ENCODE assay signal across 1 cellular context in genomic region chr16:85316321-85316919, GRCh38.
TF ChIP-seq lines count a peak whose summit lies in the region.

No MANE protein-coding gene starts in this region.

TF ChIP-seq in K562, 482 proteins besides CTCF, POLR2A, EP300 and RAD21 (continued from another document and continues in another):
- TF ChIP-seq, protein P1, sequence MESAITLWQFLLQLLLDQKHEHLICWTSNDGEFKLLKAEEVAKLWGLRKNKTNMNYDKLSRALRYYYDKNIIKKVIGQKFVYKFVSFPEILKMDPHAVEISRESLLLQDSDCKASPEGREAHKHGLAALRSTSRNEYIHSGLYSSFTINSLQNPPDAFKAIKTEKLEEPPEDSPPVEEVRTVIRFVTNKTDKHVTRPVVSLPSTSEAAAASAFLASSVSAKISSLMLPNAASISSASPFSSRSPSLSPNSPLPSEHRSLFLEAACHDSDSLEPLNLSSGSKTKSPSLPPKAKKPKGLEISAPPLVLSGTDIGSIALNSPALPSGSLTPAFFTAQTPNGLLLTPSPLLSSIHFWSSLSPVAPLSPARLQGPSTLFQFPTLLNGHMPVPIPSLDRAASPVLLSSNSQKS (CRISPR knock-in tag; IDR thresholded peaks at IDR 0.05): no peak
- TF ChIP-seq, protein P2, sequence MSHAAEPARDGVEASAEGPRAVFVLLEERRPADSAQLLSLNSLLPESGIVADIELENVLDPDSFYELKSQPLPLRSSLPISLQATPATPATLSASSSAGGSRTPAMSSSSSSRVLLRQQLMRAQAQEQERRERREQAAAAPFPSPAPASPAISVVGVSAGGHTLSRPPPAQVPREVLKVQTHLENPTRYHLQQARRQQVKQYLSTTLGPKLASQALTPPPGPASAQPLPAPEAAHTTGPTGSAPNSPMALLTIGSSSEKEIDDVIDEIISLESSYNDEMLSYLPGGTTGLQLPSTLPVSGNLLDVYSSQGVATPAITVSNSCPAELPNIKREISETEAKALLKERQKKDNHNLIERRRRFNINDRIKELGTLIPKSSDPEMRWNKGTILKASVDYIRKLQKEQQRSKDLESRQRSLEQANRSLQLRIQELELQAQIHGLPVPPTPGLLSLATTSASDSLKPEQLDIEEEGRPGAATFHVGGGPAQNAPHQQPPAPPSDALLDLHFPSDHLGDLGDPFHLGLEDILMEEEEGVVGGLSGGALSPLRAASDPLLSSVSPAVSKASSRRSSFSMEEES (CRISPR knock-in tag; IDR thresholded peaks at IDR 0.05): no peak
- TF ChIP-seq DACH1 (IDR thresholded peaks at IDR 0.05; ENCODE audit: partially characterized antibody) (no peak), ELF2 (CRISPR knock-in tag; IDR thresholded peaks at IDR 0.05) (no peak), ZBTB7A (IDR thresholded peaks at IDR 0.05; ENCODE audit: borderline replicate concordance, control insufficient read depth, low read depth, low read length) (peak; percentile 49; the same call in 1 of the 2 replicates), ZNF431 (CRISPR knock-in tag; IDR thresholded peaks at IDR 0.05) (no peak), ZNF324 (CRISPR knock-in tag; IDR thresholded peaks at IDR 0.05) (no peak), ZNF57 (CRISPR knock-in tag; IDR thresholded peaks at IDR 0.05) (no peak), ZKSCAN8 (CRISPR knock-in tag; IDR thresholded peaks at IDR 0.05) (no peak), MTF1 (CRISPR knock-in tag; IDR thresholded peaks at IDR 0.05; ENCODE audit: borderline replicate concordance) (no peak), SIRT6 (IDR thresholded peaks at IDR 0.05; ENCODE audit: low read depth, low read length) (no peak), ZNF79 (CRISPR knock-in tag; IDR thresholded peaks at IDR 0.05; ENCODE audit: low read depth) (no peak), POLR2AphosphoS2 (IDR thresholded peaks at IDR 0.05; ENCODE audit: low read length) (no peak), PURB (CRISPR knock-in tag; IDR thresholded peaks at IDR 0.05; ENCODE audit: low read depth) (no peak), EGR1 (conservative IDR thresholded peaks at IDR 0.05) (no peak), ZFPM2 (CRISPR knock-in tag; IDR thresholded peaks at IDR 0.05) (no peak), HNRNPLL (IDR thresholded peaks at IDR 0.05; ENCODE audit: low read depth, low read length, poor library complexity, severe bottlenecking) (no peak), BRF1 (IDR thresholded peaks at IDR 0.05; ENCODE audit: borderline replicate concordance, extremely low read depth, insufficient read length) (no peak), JUN (IDR thresholded peaks at IDR 0.05; ENCODE audit: borderline replicate concordance, low read depth, low read length) (0 out of 2 replicates have a peak, but pooled peaks have one; percentile 40), JUN (CRISPR knock-in tag; IDR thresholded peaks at IDR 0.05; ENCODE audit: borderline replicate concordance) (no peak), DIDO1 (tag; IDR thresholded peaks at IDR 0.05; ENCODE audit: low read depth) (no peak), CREB5 (CRISPR knock-in tag; IDR thresholded peaks at IDR 0.05) (no peak), ZSCAN32 (CRISPR knock-in tag; IDR thresholded peaks at IDR 0.05) (peak; percentile 73; the same call in 1 of the 2 replicates), ZNF174 (CRISPR knock-in tag; IDR thresholded peaks at IDR 0.05) (no peak), ETV1 (tag; conservative IDR thresholded peaks at IDR 0.05; ENCODE audit: low read depth) (0 out of 2 replicates have a peak, but pooled peaks have one; percentile 19), TEAD1 (CRISPR knock-in tag; IDR thresholded peaks at IDR 0.05) (peak in 1 of 2 experiments; percentile 77; a peak in 2 of 4 replicates), ETS1 (conservative IDR thresholded peaks at IDR 0.05; ENCODE audit: control insufficient read depth, low read depth, low read length) (no peak), JUNB (CRISPR knock-in tag; conservative IDR thresholded peaks at IDR 0.05) (no peak), PPARD (CRISPR knock-in tag; IDR thresholded peaks at IDR 0.05) (no peak), TEAD2 (tag; IDR thresholded peaks at IDR 0.05) (no peak), SLC30A9 (CRISPR knock-in tag; IDR thresholded peaks at IDR 0.05) (no peak), ZBTB43 (CRISPR knock-in tag; IDR thresholded peaks at IDR 0.05) (no peak)
- TF ChIP-seq, protein P3, sequence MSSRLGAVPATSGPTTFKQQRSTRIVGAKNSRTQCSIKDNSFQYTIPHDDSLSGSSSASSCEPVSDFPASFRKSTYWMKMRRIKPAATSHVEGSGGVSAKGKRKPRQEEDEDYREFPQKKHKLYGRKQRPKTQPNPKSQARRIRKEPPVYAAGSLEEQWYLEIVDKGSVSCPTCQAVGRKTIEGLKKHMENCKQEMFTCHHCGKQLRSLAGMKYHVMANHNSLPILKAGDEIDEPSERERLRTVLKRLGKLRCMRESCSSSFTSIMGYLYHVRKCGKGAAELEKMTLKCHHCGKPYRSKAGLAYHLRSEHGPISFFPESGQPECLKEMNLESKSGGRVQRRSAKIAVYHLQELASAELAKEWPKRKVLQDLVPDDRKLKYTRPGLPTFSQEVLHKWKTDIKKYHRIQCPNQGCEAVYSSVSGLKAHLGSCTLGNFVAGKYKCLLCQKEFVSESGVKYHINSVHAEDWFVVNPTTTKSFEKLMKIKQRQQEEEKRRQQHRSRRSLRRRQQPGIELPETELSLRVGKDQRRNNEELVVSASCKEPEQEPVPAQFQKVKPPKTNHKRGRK (tag; IDR thresholded peaks at IDR 0.05): no peak
- TF ChIP-seq, protein P4, sequence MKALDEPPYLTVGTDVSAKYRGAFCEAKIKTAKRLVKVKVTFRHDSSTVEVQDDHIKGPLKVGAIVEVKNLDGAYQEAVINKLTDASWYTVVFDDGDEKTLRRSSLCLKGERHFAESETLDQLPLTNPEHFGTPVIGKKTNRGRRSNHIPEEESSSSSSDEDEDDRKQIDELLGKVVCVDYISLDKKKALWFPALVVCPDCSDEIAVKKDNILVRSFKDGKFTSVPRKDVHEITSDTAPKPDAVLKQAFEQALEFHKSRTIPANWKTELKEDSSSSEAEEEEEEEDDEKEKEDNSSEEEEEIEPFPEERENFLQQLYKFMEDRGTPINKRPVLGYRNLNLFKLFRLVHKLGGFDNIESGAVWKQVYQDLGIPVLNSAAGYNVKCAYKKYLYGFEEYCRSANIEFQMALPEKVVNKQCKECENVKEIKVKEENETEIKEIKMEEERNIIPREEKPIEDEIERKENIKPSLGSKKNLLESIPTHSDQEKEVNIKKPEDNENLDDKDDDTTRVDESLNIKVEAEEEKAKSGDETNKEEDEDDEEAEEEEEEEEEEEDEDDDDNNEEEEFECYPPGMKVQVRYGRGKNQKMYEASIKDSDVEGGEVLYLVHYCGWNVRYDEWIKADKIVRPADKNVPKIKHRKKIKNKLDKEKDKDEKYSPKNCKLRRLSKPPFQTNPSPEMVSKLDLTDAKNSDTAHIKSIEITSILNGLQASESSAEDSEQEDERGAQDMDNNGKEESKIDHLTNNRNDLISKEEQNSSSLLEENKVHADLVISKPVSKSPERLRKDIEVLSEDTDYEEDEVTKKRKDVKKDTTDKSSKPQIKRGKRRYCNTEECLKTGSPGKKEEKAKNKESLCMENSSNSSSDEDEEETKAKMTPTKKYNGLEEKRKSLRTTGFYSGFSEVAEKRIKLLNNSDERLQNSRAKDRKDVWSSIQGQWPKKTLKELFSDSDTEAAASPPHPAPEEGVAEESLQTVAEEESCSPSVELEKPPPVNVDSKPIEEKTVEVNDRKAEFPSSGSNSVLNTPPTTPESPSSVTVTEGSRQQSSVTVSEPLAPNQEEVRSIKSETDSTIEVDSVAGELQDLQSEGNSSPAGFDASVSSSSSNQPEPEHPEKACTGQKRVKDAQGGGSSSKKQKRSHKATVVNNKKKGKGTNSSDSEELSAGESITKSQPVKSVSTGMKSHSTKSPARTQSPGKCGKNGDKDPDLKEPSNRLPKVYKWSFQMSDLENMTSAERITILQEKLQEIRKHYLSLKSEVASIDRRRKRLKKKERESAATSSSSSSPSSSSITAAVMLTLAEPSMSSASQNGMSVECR (CRISPR knock-in tag; IDR thresholded peaks at IDR 0.05): peak; percentile 77
- TF ChIP-seq, protein P5, sequence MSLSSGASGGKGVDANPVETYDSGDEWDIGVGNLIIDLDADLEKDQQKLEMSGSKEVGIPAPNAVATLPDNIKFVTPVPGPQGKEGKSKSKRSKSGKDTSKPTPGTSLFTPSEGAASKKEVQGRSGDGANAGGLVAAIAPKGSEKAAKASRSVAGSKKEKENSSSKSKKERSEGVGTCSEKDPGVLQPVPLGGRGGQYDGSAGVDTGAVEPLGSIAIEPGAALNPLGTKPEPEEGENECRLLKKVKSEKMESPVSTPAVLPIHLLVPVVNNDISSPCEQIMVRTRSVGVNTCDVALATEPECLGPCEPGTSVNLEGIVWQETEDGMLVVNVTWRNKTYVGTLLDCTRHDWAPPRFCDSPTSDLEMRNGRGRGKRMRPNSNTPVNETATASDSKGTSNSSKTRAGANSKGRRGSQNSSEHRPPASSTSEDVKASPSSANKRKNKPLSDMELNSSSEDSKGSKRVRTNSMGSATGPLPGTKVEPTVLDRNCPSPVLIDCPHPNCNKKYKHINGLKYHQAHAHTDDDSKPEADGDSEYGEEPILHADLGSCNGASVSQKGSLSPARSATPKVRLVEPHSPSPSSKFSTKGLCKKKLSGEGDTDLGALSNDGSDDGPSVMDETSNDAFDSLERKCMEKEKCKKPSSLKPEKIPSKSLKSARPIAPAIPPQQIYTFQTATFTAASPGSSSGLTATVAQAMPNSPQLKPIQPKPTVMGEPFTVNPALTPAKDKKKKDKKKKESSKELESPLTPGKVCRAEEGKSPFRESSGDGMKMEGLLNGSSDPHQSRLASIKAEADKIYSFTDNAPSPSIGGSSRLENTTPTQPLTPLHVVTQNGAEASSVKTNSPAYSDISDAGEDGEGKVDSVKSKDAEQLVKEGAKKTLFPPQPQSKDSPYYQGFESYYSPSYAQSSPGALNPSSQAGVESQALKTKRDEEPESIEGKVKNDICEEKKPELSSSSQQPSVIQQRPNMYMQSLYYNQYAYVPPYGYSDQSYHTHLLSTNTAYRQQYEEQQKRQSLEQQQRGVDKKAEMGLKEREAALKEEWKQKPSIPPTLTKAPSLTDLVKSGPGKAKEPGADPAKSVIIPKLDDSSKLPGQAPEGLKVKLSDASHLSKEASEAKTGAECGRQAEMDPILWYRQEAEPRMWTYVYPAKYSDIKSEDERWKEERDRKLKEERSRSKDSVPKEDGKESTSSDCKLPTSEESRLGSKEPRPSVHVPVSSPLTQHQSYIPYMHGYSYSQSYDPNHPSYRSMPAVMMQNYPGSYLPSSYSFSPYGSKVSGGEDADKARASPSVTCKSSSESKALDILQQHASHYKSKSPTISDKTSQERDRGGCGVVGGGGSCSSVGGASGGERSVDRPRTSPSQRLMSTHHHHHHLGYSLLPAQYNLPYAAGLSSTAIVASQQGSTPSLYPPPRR (CRISPR knock-in tag; IDR thresholded peaks at IDR 0.05; ENCODE audit: borderline replicate concordance): no peak
- TF ChIP-seq, protein P6, sequence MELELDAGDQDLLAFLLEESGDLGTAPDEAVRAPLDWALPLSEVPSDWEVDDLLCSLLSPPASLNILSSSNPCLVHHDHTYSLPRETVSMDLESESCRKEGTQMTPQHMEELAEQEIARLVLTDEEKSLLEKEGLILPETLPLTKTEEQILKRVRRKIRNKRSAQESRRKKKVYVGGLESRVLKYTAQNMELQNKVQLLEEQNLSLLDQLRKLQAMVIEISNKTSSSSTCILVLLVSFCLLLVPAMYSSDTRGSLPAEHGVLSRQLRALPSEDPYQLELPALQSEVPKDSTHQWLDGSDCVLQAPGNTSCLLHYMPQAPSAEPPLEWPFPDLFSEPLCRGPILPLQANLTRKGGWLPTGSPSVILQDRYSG (tag; conservative IDR thresholded peaks at IDR 0.05; ENCODE audit: low read depth): no peak
- TF ChIP-seq, protein P7, sequence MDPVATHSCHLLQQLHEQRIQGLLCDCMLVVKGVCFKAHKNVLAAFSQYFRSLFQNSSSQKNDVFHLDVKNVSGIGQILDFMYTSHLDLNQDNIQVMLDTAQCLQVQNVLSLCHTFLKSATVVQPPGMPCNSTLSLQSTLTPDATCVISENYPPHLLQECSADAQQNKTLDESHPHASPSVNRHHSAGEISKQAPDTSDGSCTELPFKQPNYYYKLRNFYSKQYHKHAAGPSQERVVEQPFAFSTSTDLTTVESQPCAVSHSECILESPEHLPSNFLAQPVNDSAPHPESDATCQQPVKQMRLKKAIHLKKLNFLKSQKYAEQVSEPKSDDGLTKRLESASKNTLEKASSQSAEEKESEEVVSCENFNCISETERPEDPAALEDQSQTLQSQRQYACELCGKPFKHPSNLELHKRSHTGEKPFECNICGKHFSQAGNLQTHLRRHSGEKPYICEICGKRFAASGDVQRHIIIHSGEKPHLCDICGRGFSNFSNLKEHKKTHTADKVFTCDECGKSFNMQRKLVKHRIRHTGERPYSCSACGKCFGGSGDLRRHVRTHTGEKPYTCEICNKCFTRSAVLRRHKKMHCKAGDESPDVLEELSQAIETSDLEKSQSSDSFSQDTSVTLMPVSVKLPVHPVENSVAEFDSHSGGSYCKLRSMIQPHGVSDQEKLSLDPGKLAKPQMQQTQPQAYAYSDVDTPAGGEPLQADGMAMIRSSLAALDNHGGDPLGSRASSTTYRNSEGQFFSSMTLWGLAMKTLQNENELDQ (CRISPR knock-in tag; IDR thresholded peaks at IDR 0.05; ENCODE audit: borderline replicate concordance): no peak
- TF ChIP-seq, protein P8, sequence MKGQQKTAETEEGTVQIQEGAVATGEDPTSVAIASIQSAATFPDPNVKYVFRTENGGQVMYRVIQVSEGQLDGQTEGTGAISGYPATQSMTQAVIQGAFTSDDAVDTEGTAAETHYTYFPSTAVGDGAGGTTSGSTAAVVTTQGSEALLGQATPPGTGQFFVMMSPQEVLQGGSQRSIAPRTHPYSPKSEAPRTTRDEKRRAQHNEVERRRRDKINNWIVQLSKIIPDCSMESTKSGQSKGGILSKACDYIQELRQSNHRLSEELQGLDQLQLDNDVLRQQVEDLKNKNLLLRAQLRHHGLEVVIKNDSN (CRISPR knock-in tag; IDR thresholded peaks at IDR 0.05): peak; percentile 56
